8 cellular contexts compared by ENCODE assay signal in the genomic region with DNA sequence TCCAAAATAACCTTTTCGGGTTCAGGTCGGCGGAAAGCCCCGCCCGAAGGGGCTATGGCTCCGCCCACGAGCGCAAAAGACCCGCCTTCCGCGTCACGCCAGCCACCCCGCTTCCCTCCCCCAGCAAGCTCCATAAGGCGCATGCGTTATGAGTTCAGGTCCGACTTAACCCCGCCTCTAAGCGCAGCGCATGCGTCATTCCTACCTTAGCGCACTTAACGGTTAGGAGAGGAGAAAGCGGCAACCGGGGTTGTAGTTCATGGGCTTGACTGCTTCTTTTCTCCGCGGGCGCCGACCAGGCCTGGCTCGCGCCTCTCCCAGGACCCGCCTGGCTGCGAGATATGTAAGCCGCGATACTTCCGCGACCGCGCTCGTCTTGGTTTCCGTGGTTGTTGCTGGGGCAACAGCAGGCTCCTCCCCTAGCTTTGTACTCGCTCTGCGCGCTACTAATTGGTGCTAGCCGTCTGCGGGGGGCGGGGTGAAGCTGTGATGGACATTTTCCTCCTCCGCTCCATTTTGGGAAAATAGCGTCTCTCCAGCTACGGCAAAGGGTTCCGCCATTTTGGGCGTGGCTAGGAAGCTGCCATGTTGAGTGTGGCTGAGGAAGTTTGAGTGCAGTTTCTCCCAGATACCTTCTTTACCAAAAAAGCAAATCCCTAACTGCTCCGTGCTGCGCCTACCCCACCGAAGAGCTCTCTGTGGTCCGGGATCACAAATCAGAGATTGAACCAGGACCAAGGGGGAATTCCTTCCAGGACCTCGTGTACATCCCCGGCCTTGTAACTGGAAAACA. TPM values are rescaled to one million over a fixed set of nuclear protein-coding genes. Genes with fewer than 3 reads are reported as not detected.
DNase-seq lines count a peak whose midpoint lies in the region; TF ChIP-seq lines count a peak whose summit lies in the region.

A gene with protein sequence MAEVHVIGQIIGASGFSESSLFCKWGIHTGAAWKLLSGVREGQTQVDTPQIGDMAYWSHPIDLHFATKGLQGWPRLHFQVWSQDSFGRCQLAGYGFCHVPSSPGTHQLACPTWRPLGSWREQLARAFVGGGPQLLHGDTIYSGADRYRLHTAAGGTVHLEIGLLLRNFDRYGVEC (minus strand): TSS at position 397 of the 793 bp plus-strand sequence. CDS start 630 bp downstream, outside the sequence.

- peaks cover 1% of the 10 kb centered on the region; the same call in 1 of the 2 replicates for H3K27me3 Mint-ChIP-seq in HFFc6 (ENCODE audit: insufficient read depth)

- H3K4me1 ChIP-seq in suprapubic skin = peaks cover 31% of the 10 kb centered on the region

- no peaks in the 10 kb centered on the region for H3K36me3 ChIP-seq in SK-N-MC (ENCODE audit: insufficient read depth, low read length)
- no peaks in the 10 kb centered on the region for H3K36me3 ChIP-seq in suprapubic skin

- TF ChIP-seq CTCF in HFFc6 (IDR thresholded peaks at IDR 0.05) = no peak
- no peak for TF ChIP-seq CTCF in NB4 (IDR thresholded peaks at IDR 0.05; ENCODE audit: low read depth, low read length)
- TF ChIP-seq CTCF in suprapubic skin (IDR thresholded peaks at IDR 0.05) = no peak

- H3K9me3 ChIP-seq in SK-N-MC (ENCODE audit: low read depth, low read length) (no peaks in the 10 kb centered on the region), suprapubic skin (no peaks in the 10 kb centered on the region)

- H3K4me3 ChIP-seq in NB4 (ENCODE audit: low read depth, low read length) (peak within 1 kb of the TSS; percentile 86), SK-N-MC (peak within 1 kb of the TSS; percentile 85), suprapubic skin (peak within 1 kb of the TSS; percentile 76)

- no peaks in the 10 kb centered on the region for H3K9me3 Mint-ChIP-seq in HFFc6

- DNase-seq in GM04503 (ENCODE audit: low read depth) (peak; percentile 85), HFFc6 (peak; percentile 98), NB4 (ENCODE audit: low read depth) (peak; percentile 94), SK-N-MC (ENCODE audit: low read depth, low spot score) (peak; percentile 97), germinal center (ENCODE audit: low spot score) (peak; percentile 98), non-pigmented ciliary epithelial cell (ENCODE audit: low read depth) (peak; percentile 92), suprapubic skin (ENCODE audit: low spot score in 2 of 2) (peak; percentile 99)
- peak; percentile 99 for DNase-seq in activated naive CD4-positive, alpha-beta T cell treated with anti-CD3 and anti-CD28 coated beads, Interleukin-2, amount 50 U/mL, for 16 hours

- TF ChIP-seq EP300 in suprapubic skin (IDR thresholded peaks at IDR 0.05) = no peak

- peak within 1 kb of the TSS; percentile 93 for H3K4me3 Mint-ChIP-seq in HFFc6

- WGBS in suprapubic skin = under 1% methylated on average over 35 of the region's 57 CpGs

- H3K9ac ChIP-seq in SK-N-MC (ENCODE audit: insufficient read length) = peak within 1 kb of the TSS; percentile 94

- H3K27ac Mint-ChIP-seq in HFFc6 = peak within 1 kb of the TSS; percentile 98

- H3K36me3 Mint-ChIP-seq in HFFc6 (ENCODE audit: low read depth) = peaks cover 5% of the 10 kb centered on the region

- H3K27ac ChIP-seq in SK-N-MC (peak within 1 kb of the TSS; percentile 98), suprapubic skin (peak within 1 kb of the TSS; percentile 99)

- peaks cover 43% of the 10 kb centered on the region for H3K4me1 Mint-ChIP-seq in HFFc6 (ENCODE audit: low read depth)

- TF ChIP-seq POLR2A in NB4 (IDR thresholded peaks at IDR 0.05; ENCODE audit: extremely low read depth, insufficient read length) (peak; percentile 63), suprapubic skin (IDR thresholded peaks at IDR 0.05) (peak; percentile 18 to 44)

- no peaks in the 10 kb centered on the region for H3K27me3 ChIP-seq in suprapubic skin

RNA-seq across cellular contexts. Expression of the gene that starts here (rescaled TPM):
- total RNA-seq in HFFc6 (2021; fragmentation: NEBNext Ultra II Directional; extraction: Animal tissue kit (Norgen Biotek cat#: 25700)) = 1 to 10 TPM; 4.9 to 6.8 (median 6.3) TPM
- 1 to 10 TPM; 2.8 to 9.3 (median 4.8) TPM for total RNA-seq in suprapubic skin

Comparison
In these comparisons a context has a peak if more than half of its experiments do, and no peak if none do; other contexts are left out.
1. Peak in every context shown above with its lines: DNase-seq, H3K4me3 ChIP-seq and H3K27ac ChIP-seq.